In the genomic region with DNA sequence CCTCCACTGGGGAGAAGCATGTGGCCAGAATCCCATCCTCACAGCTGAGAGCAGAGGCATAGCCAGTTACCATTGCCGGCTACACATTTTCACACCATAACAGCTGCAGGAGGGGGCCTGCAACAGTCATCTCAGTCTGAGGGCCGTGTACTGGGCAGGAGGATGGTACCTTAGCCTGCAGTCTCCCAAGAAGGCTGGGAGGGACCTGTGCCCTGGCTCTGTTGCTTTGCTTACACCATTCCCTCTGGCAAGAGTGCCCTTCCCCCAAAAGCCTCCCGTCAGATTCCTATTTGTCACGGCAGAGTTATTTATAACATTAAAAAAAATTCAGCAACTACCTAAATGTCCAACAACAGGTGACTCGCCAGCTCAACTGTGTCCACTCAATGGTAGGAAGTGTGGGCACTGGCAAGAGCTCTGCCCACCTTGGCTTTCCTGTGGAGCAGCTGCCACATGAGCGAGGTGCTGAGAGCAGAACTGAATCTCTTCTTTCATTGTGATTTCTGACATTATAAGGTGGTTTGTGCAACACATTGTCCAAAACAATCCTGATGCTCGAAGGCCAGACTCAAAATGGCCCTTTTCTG, we compare ENCODE assay signal across 1 cellular context.
TF ChIP-seq lines count a peak whose summit lies in the region.

No MANE protein-coding gene starts in this region.

TF ChIP-seq in H1, 55 proteins besides CTCF, POLR2A, EP300 and RAD21:
- TF ChIP-seq PHF8 (conservative IDR thresholded peaks at IDR 0.05; ENCODE audit: low read depth, low read length): no peak
- TF ChIP-seq KDM1A (IDR thresholded peaks at IDR 0.05; ENCODE audit: borderline replicate concordance, low read length): no peak
- TF ChIP-seq EZH2 (IDR thresholded peaks at IDR 0.05; ENCODE audit: low read depth, low read length, severe bottlenecking): no peak
- TF ChIP-seq NRF1 (IDR thresholded peaks at IDR 0.05; ENCODE audit: low read depth, low read length): no peak
- no peak for TF ChIP-seq TAF1 (IDR thresholded peaks at IDR 0.05; ENCODE audit: low read depth, low read length)
- no peak for TF ChIP-seq KDM5A (IDR thresholded peaks at IDR 0.05; ENCODE audit: low read length)
- TF ChIP-seq, protein P1, sequence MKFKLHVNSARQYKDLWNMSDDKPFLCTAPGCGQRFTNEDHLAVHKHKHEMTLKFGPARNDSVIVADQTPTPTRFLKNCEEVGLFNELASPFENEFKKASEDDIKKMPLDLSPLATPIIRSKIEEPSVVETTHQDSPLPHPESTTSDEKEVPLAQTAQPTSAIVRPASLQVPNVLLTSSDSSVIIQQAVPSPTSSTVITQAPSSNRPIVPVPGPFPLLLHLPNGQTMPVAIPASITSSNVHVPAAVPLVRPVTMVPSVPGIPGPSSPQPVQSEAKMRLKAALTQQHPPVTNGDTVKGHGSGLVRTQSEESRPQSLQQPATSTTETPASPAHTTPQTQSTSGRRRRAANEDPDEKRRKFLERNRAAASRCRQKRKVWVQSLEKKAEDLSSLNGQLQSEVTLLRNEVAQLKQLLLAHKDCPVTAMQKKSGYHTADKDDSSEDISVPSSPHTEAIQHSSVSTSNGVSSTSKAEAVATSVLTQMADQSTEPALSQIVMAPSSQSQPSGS (IDR thresholded peaks at IDR 0.05; ENCODE audit: low read length): no peak
- no peak for TF ChIP-seq TBP (IDR thresholded peaks at IDR 0.05; ENCODE audit: low read depth, low read length)
- no peak for TF ChIP-seq CREB1 (IDR thresholded peaks at IDR 0.05)
- no peak for TF ChIP-seq FOSL1 (IDR thresholded peaks at IDR 0.05; ENCODE audit: insufficient read depth, low read depth, low read length)
